Comparison of ENCODE assay signal across 16 cellular contexts in genomic region chr22:17994424-17995108, GRCh38. TPM values are rescaled to one million over a fixed set of nuclear protein-coding genes. Genes with fewer than 3 reads are reported as not detected.
A peak's percentile ranks its signal among the peaks of the same experiment; 100 is the strongest.
DNase-seq lines count a peak whose midpoint lies in the region; ATAC-seq and FAIRE-seq lines count a peak whose summit lies in the region.
"Had no signal": no experiment of that assay in that cellular context is flagged by ENCODE, and none has a peak within 500 bp of the region (broad histone marks: within the 10 kb centered on the region; RNA-seq: fewer than 3 reads in every experiment).

No MANE protein-coding gene starts in this region.

- peak; percentile 94 for FAIRE-seq in RCC 7860 (lab: Jason Lieb, UNC)

- H3K4me3 Mint-ChIP-seq in stimulated activated naive CD8-positive, alpha-beta T cell treated with anti-CD3 and anti-CD28 coated beads, Interleukin-15, Interleukin-2, amounts not matched to agents 100 ng/mL and 50 ng/mL, for 24 hours = no peak overlapping the region
- H3K4me3 Mint-ChIP-seq in stimulated activated naive B cell treated with anti-CD40 and anti-IgM and Interleukin-4, amounts not matched to agents 10 μg/mL and 1 μg/mL and 100 μg/mL, for 72 hours = peak overlapping the region; percentile 64 to 74

- DNase-seq in stimulated activated naive CD8-positive, alpha-beta T cell treated with anti-CD3 and anti-CD28 coated beads, Interleukin-15, Interleukin-2, amounts not matched to agents 100 U/mL and 50 U/mL, for 24 hours = no peak
- DNase-seq in RCC 7860 (ENCODE audit: low spot score) = peak; percentile 83
- DNase-seq in kidney glomerular epithelial cell (lab: John Stamatoyannopoulos, UW) = peak; percentile 52
- DNase-seq in stimulated activated naive B cell treated with anti-CD40 and anti-IgM and Interleukin-4, amounts not matched to agents 10 μg/mL and 1 μg/mL and 100 μg/mL, for 72 hours = peak; percentile 46
- DNase-seq in posterior vena cava (ENCODE audit: low spot score) = no peak
- DNase-seq in foreskin melanocyte = no peak
- DNase-seq: activated CD8-positive, alpha-beta memory T cell treated with anti-CD3 and anti-CD28 coated beads for 24 hours; anterior cingulate cortex; GF-D8; NCI-H2081 treated with DMSO at 0.1 percent for 48 hours; NCI-H524 treated with DMSO at 0.1 percent for 48 hours; OCI-M1; SK-N-SH had no signal

- peaks cover 69% of the 10 kb centered on the region for H3K4me1 Mint-ChIP-seq in stimulated activated naive CD8-positive, alpha-beta T cell treated with anti-CD3 and anti-CD28 coated beads, Interleukin-15, Interleukin-2, amounts not matched to agents 100 ng/mL and 50 ng/mL, for 24 hours (ENCODE audit: low read depth)
- peaks cover 63 to 99% of the 10 kb centered on the region in 2 donors for H3K4me1 Mint-ChIP-seq in stimulated activated naive B cell treated with anti-CD40 and anti-IgM and Interleukin-4, amounts not matched to agents 10 μg/mL and 1 μg/mL and 100 μg/mL, for 72 hours

- H3K27me3 Mint-ChIP-seq in stimulated activated naive CD8-positive, alpha-beta T cell treated with anti-CD3 and anti-CD28 coated beads, Interleukin-15, Interleukin-2, amounts not matched to agents 100 ng/mL and 50 ng/mL, for 24 hours = no peaks in the 10 kb centered on the region
- H3K27me3 Mint-ChIP-seq in stimulated activated naive B cell treated with anti-CD40 and anti-IgM and Interleukin-4, amounts not matched to agents 10 μg/mL and 1 μg/mL and 100 μg/mL, for 72 hours = no peaks in the 10 kb centered on the region

- peak overlapping the region; percentile 49 for H3K27ac Mint-ChIP-seq in stimulated activated naive CD8-positive, alpha-beta T cell treated with anti-CD3 and anti-CD28 coated beads, Interleukin-15, Interleukin-2, amounts not matched to agents 100 ng/mL and 50 ng/mL, for 24 hours
- H3K27ac Mint-ChIP-seq in stimulated activated naive B cell treated with anti-CD40 and anti-IgM and Interleukin-4, amounts not matched to agents 10 μg/mL and 1 μg/mL and 100 μg/mL, for 72 hours = peak overlapping the region; percentile 83
- H3K27ac Mint-ChIP-seq: activated T-helper 2 cell treated with anti-CD3 and anti-CD28 coated beads, Interferon-gamma antibody, Interleukin-2, Interleukin-4, amounts not matched to agents 10 μg/mL and 5 μg/mL and 100 μg/mL, durations not matched to agents 14 hours and 24 hours and 36 hours had no signal

- no peaks in the 10 kb centered on the region for H3K36me3 Mint-ChIP-seq in stimulated activated naive CD8-positive, alpha-beta T cell treated with anti-CD3 and anti-CD28 coated beads, Interleukin-15, Interleukin-2, amounts not matched to agents 100 ng/mL and 50 ng/mL, for 24 hours (ENCODE audit: low read depth)
- peaks cover 5 to 28% of the 10 kb centered on the region in 2 donors for H3K36me3 Mint-ChIP-seq in stimulated activated naive B cell treated with anti-CD40 and anti-IgM and Interleukin-4, amounts not matched to agents 10 μg/mL and 1 μg/mL and 100 μg/mL, for 72 hours

- intact Hi-C loops in posterior vena cava (cut with DNase I) = loop anchor here (5.0 to 10.0 kb wide), 2 partner anchors 80 to 1183 kb away; partner anchors contain the start of gene SLC25A1 (in 1 of the 2)

- ATAC-seq in stimulated activated naive CD8-positive, alpha-beta T cell treated with anti-CD3 and anti-CD28 coated beads, Interleukin-15, Interleukin-2, amounts not matched to agents 100 U/mL and 50 U/mL, for 24 hours = no peak
- ATAC-seq in stimulated activated naive B cell treated with anti-CD40 and anti-IgM and Interleukin-4, amounts not matched to agents 10 μg/mL and 1 μg/mL and 100 μg/mL, for 72 hours (replicated peaks) = peak; percentile 53 to 58
- ATAC-seq in GM21367 (IDR thresholded peaks at IDR 0.05; ENCODE audit: unreplicated experiment) = no peak

- H3K9me3 Mint-ChIP-seq in stimulated activated naive CD8-positive, alpha-beta T cell treated with anti-CD3 and anti-CD28 coated beads, Interleukin-15, Interleukin-2, amounts not matched to agents 100 ng/mL and 50 ng/mL, for 24 hours = no peaks in the 10 kb centered on the region
- no peaks in the 10 kb centered on the region for H3K9me3 Mint-ChIP-seq in stimulated activated naive B cell treated with anti-CD40 and anti-IgM and Interleukin-4, amounts not matched to agents 10 μg/mL and 1 μg/mL and 100 μg/mL, for 72 hours
- H3K9me3 Mint-ChIP-seq: activated T-helper 2 cell treated with anti-CD3 and anti-CD28 coated beads, Interferon-gamma antibody, Interleukin-2, Interleukin-4, amounts not matched to agents 10 μg/mL and 5 μg/mL and 100 μg/mL, durations not matched to agents 14 hours and 24 hours and 36 hours had no signal

RNA-seq across cellular contexts. Expression of gene MICAL3, which starts 29.8 kb away (rescaled TPM):
- total RNA-seq in posterior vena cava = 100 to 1,000 TPM; 106 to 114 TPM

Comparison
In these comparisons a context has a peak if more than half of its experiments do, and no peak if none do; other contexts are left out.
1. ATAC-seq: peak in stimulated activated naive B cell treated with anti-CD40 and anti-IgM and Interleukin-4, amounts not matched to agents 10 μg/mL and 1 μg/mL and 100 μg/mL, for 72 hours (2 of 2); none in stimulated activated naive CD8-positive, alpha-beta T cell treated with anti-CD3 and anti-CD28 coated beads, Interleukin-15, Interleukin-2, amounts not matched to agents 100 U/mL and 50 U/mL, for 24 hours (single experiment) and GM21367 (single experiment).
2. DNase-seq: peak in RCC 7860 (single experiment), kidney glomerular epithelial cell (single experiment) and stimulated activated naive B cell treated with anti-CD40 and anti-IgM and Interleukin-4, amounts not matched to agents 10 μg/mL and 1 μg/mL and 100 μg/mL, for 72 hours (single experiment); none in stimulated activated naive CD8-positive, alpha-beta T cell treated with anti-CD3 and anti-CD28 coated beads, Interleukin-15, Interleukin-2, amounts not matched to agents 100 U/mL and 50 U/mL, for 24 hours (single experiment), posterior vena cava (single experiment) and foreskin melanocyte (single experiment).